ENCODE assay signal across 22 cellular contexts in genomic region chr13:23626730-23627129, GRCh38. TPM values are rescaled to one million over a fixed set of nuclear protein-coding genes. Genes with fewer than 3 reads are reported as not detected.
DNase-seq lines count a peak whose midpoint lies in the region; ATAC-seq and TF ChIP-seq lines count a peak whose summit lies in the region.
"Had no signal": no experiment of that assay in that cellular context is flagged by ENCODE, and none has a peak within 500 bp of the region (broad histone marks: within the 10 kb centered on the region; RNA-seq: fewer than 3 reads in every experiment).

No MANE protein-coding gene starts in this region.

- TF ChIP-seq CTCF in left ventricle myocardium inferior (IDR thresholded peaks at IDR 0.05; ENCODE audit: borderline replicate concordance) (no peak), neural progenitor cell (IDR thresholded peaks at IDR 0.05) (no peak)

- H3K4me2 ChIP-seq in neural progenitor cell = peak overlapping the region; percentile 36

- H3K27me3 ChIP-seq in left ventricle myocardium inferior (ENCODE audit: low read depth) = no peaks in the 10 kb centered on the region
- no peaks in the 10 kb centered on the region for H3K27me3 ChIP-seq in neural progenitor cell

- H3K9me3 Mint-ChIP-seq in neural progenitor cell = peaks cover 11% of the 10 kb centered on the region
- H3K9me3 Mint-ChIP-seq: CD8-positive, alpha-beta memory T cell; stimulated activated naive CD8-positive, alpha-beta T cell treated with anti-CD3 and anti-CD28 coated beads, Interleukin-15, Interleukin-2, amounts not matched to agents 100 ng/mL and 50 ng/mL, for 24 hours had no signal

- H3K9ac ChIP-seq in neural progenitor cell = no peak overlapping the region

- intact Hi-C loops in left ventricle myocardium inferior (cut with micrococcal nuclease) = no loop called here

- peak overlapping the region; percentile 75 for H3K27ac ChIP-seq in left ventricle myocardium inferior (replicated peaks)
- peak overlapping the region; percentile 84 for H3K27ac ChIP-seq in neural progenitor cell
- H3K27ac ChIP-seq: psoas muscle had no signal

- peaks cover 27% of the 10 kb centered on the region for H3K36me3 Mint-ChIP-seq in neural progenitor cell

- ATAC-seq in GM21515 (IDR thresholded peaks at IDR 0.05; ENCODE audit: unreplicated experiment) = no peak
- ATAC-seq in GM21367 (IDR thresholded peaks at IDR 0.05; ENCODE audit: unreplicated experiment) = no peak
- ATAC-seq: HCT116, psoas muscle, SK-N-SH treated with all-trans-retinoic acid at 6 μM for 48 hours had no signal

- no peak overlapping the region for H3K4me3 Mint-ChIP-seq in neural progenitor cell
- H3K4me3 Mint-ChIP-seq: B cell; CD8-positive, alpha-beta memory T cell; stimulated activated naive CD8-positive, alpha-beta T cell treated with anti-CD3 and anti-CD28 coated beads, Interleukin-15, Interleukin-2, amounts not matched to agents 100 ng/mL and 50 ng/mL, for 24 hours; type B pancreatic cell had no signal

- peaks cover 42% of the 10 kb centered on the region for H3K4me1 Mint-ChIP-seq in neural progenitor cell
- H3K4me1 Mint-ChIP-seq: B cell; CD8-positive, alpha-beta memory T cell had no signal

- no peaks in the 10 kb centered on the region for H4K20me1 ChIP-seq in neural progenitor cell (ENCODE audit: low read depth)

- H3K9me3 ChIP-seq in left ventricle myocardium inferior (replicated peaks) (peaks cover 14% of the 10 kb centered on the region), neural progenitor cell (ENCODE audit: low read depth) (no peaks in the 10 kb centered on the region)
- H3K9me3 ChIP-seq: psoas muscle had no signal

- peaks cover under 1% of the 10 kb centered on the region for H3K27me3 Mint-ChIP-seq in neural progenitor cell (ENCODE audit: insufficient read depth, low read depth)
- H3K27me3 Mint-ChIP-seq: type B pancreatic cell had no signal

- H3K4me3 ChIP-seq in left ventricle myocardium inferior (no peak overlapping the region), neural progenitor cell (no peak overlapping the region)
- H3K4me3 ChIP-seq: psoas muscle had no signal

- H2AFZ ChIP-seq in neural progenitor cell (replicated peaks) = peak overlapping the region; percentile 91

- no peaks in the 10 kb centered on the region for H3K79me2 ChIP-seq in neural progenitor cell (ENCODE audit: low read depth)

- DNase-seq in Ammon's horn (ENCODE audit: low spot score) (peak; percentile 45), cerebellar cortex (ENCODE audit: low spot score) (peak; percentile 9), left ventricle myocardium inferior (no peak), neural progenitor cell (ENCODE audit: low spot score) (no peak), DMS153 (lab: John Stamatoyannopoulos, UW) (no peak), NCI-H748 treated with DMSO at 0.1 percent for 48 hours (lab: John Stamatoyannopoulos, UW) (no peak)
- DNase-seq: activated gamma-delta T cell; CD8-positive, alpha-beta memory T cell; DMS 273 treated with DMSO at 0.1 percent for 48 hours; KG1; MM.1S; NCI-H1417 treated with DMSO at 0.1 percent for 48 hours; NCI-H2081; psoas muscle; T-helper 2 cell had no signal

- H3K4me1 ChIP-seq in left ventricle myocardium inferior = peaks cover 51% of the 10 kb centered on the region
- peaks cover 61% of the 10 kb centered on the region for H3K4me1 ChIP-seq in neural progenitor cell
- H3K4me1 ChIP-seq: psoas muscle had no signal

- peaks cover 38% of the 10 kb centered on the region for H3F3A ChIP-seq in neural progenitor cell (ENCODE audit: low read depth)

- peak overlapping the region; percentile 88 for H3K27ac Mint-ChIP-seq in neural progenitor cell
- H3K27ac Mint-ChIP-seq: B cell; CD8-positive, alpha-beta memory T cell; stimulated activated naive CD8-positive, alpha-beta T cell treated with anti-CD3 and anti-CD28 coated beads, Interleukin-15, Interleukin-2, amounts not matched to agents 100 ng/mL and 50 ng/mL, for 24 hours; type B pancreatic cell had no signal

- H3K36me3 ChIP-seq in left ventricle myocardium inferior (peaks cover 28% of the 10 kb centered on the region), neural progenitor cell (no peaks in the 10 kb centered on the region)

RNA-seq across cellular contexts. Expression of gene TNFRSF19, which starts 56.5 kb away (rescaled TPM):
- total RNA-seq in left ventricle myocardium inferior (25.9 TPM), neural progenitor cell (ENCODE audit: low replicate concordance) (21.4 and 31.7 TPM in 2 replicates)
- total RNA-seq: B cell; CD8-positive, alpha-beta memory T cell had no signal

Comparison
In these comparisons a context has a peak if more than half of its experiments do, and no peak if none do; other contexts are left out.
1. DNase-seq: peak in Ammon's horn (single experiment) and cerebellar cortex (single experiment); none in left ventricle myocardium inferior (single experiment), neural progenitor cell (single experiment), DMS153 (single experiment) and NCI-H748 treated with DMSO at 0.1 percent for 48 hours (single experiment).